11 cellular contexts compared by ENCODE assay signal in the genomic region with DNA sequence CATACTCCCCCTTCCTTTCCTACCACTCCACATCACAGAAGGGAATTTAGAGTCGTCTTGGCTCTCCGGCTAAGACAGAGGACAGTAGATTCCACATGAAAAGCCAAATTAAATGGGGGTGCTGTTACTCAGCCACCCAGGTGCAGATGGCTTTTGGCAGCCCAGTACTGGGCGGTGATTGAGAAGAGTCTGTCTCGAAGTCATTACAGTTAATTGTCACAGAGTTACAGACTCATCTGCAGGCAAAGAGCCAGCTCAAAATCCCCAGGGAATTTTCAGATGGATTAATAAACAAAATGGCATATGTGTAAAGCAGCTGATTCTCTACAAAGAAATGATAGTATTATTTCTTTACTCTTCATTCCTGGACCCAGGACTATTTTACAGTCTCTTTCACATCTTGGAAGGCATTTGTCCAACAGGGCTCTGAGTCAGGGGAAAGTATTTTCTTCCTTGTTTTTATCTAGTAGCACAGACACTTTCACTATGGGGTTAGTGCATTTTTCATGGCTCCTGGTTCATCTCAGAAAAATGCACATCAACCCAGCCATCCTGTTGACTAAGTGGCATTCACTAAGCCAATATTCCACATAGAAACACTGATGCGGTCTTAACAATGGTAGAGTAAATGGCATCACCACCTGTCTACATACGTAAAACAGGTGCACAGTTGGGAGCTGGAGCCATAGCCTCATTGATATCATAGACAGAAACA.
DNase-seq lines count a peak whose midpoint lies in the region; ATAC-seq and FAIRE-seq lines count a peak whose summit lies in the region.
"Had no signal": no experiment of that assay in that cellular context is flagged by ENCODE, and none has a peak within 500 bp of the region (broad histone marks: within the 10 kb centered on the region; RNA-seq: fewer than 3 reads in every experiment).

No MANE protein-coding gene starts in this region.

- peak; percentile 74 for FAIRE-seq in HTR-8/SVneo (lab: Jason Lieb, UNC)

- DNase-seq in AG08395 (ENCODE audit: low spot score), result peak; percentile 81
- DNase-seq in HTR-8/SVneo (ENCODE audit: insufficient read length, low spot score), result no peak
- DNase-seq in SK-N-DZ (ENCODE audit: low spot score), result peak; percentile 17
- DNase-seq in globus pallidus (ENCODE audit: low spot score), result peak; percentile 18
- DNase-seq in stimulated activated naive CD8-positive, alpha-beta T cell treated with anti-CD3 and anti-CD28 coated beads, Interleukin-15, Interleukin-2, amounts not matched to agents 100 U/mL and 50 U/mL, for 24 hours, result no peak
- DNase-seq: activated CD4-positive, alpha-beta T cell treated with anti-CD3 and anti-CD28 coated beads, Interleukin-2, amount 10 ng/mL, durations not matched to agents 24 days and 14 days; immature natural killer cell; transverse colon had no signal

- ATAC-seq in GM19455 (IDR thresholded peaks at IDR 0.05; ENCODE audit: unreplicated experiment), result no peak
- ATAC-seq in HG03378 (IDR thresholded peaks at IDR 0.05; ENCODE audit: unreplicated experiment), result no peak
- ATAC-seq in stimulated activated naive CD8-positive, alpha-beta T cell treated with anti-CD3 and anti-CD28 coated beads, Interleukin-15, Interleukin-2, amounts not matched to agents 100 U/mL and 50 U/mL, for 24 hours, result no peak
- ATAC-seq in HG02610 (IDR thresholded peaks at IDR 0.05; ENCODE audit: unreplicated experiment), result no peak

Comparison
In these comparisons a context has a peak if more than half of its experiments do, and no peak if none do; other contexts are left out.
1. DNase-seq: peak in AG08395 (single experiment), SK-N-DZ (single experiment) and globus pallidus (single experiment); none in HTR-8/SVneo (single experiment) and stimulated activated naive CD8-positive, alpha-beta T cell treated with anti-CD3 and anti-CD28 coated beads, Interleukin-15, Interleukin-2, amounts not matched to agents 100 U/mL and 50 U/mL, for 24 hours (single experiment).